16 cellular contexts compared by ENCODE assay signal in genomic region chr6:85866758-85867401, GRCh38.
A peak's percentile ranks its signal among the peaks of the same experiment; 100 is the strongest.
DNase-seq lines count a peak whose midpoint lies in the region; ATAC-seq, FAIRE-seq and TF ChIP-seq lines count a peak whose summit lies in the region.
"Had no signal": no experiment of that assay in that cellular context is flagged by ENCODE, and none has a peak within 500 bp of the region (broad histone marks: within the 10 kb centered on the region; RNA-seq: fewer than 3 reads in every experiment).

No MANE protein-coding gene starts in this region.

- peak overlapping the region in 2 of 4 donors; percentile 20 to 47 for H3K4me3 ChIP-seq in adrenal gland
- H3K4me3 ChIP-seq in keratinocyte (ENCODE audit: control insufficient read depth in 2 of 3, extremely low read depth in 1 of 3, insufficient read depth in 2 of 3, low read depth in 1 of 3, low read length in 3 of 3), result no peak overlapping the region
- peak overlapping the region; percentile 21 to 61 (median 54) for H3K4me3 ChIP-seq in gastrocnemius medialis

- DNase-seq in GM03348 (ENCODE audit: low spot score) (peak; percentile 2), adrenal gland (peak in 3 of 7 donors; percentile 13 to 24 (median 17)), keratinocyte (ENCODE audit: low read depth, low spot score) (no peak), gastrocnemius medialis (no peak), NCI-H82 treated with DMSO at 0.1 percent for 48 hours (lab: John Stamatoyannopoulos, UW; ENCODE audit: unreplicated experiment) (no peak), D721Med (ENCODE audit: insufficient read length, low spot score) (no peak), hippocampal formation (lab: John Stamatoyannopoulos, UW) (no peak)
- DNase-seq: activated CD8-positive, alpha-beta memory T cell treated with anti-CD3 and anti-CD28 coated beads for 24 hours; AML-193; caudate nucleus; DMS 273 treated with DMSO at 0.1 percent for 48 hours; stimulated activated naive CD4-positive, alpha-beta T cell; WERI-Rb-1 had no signal

- peak overlapping the region; percentile 86 for H3K4me2 ChIP-seq in keratinocyte (ENCODE audit: control insufficient read depth, extremely low read depth, insufficient read depth, low read depth, low read length)

- FAIRE-seq in keratinocyte (lab: Jason Lieb, UNC), result no peak
- FAIRE-seq in D721Med (lab: Jason Lieb, UNC), result no peak
- FAIRE-seq: endometrium had no signal

- TF ChIP-seq POLR2A in adrenal gland (IDR thresholded peaks at IDR 0.05) (no peak), gastrocnemius medialis (IDR thresholded peaks at IDR 0.05) (no peak)

- intact Hi-C loops in adrenal gland (cut with DNase I), result no loop called here
- intact Hi-C loops in gastrocnemius medialis (cut with DNase I; ENCODE audit: low total_unique reads), result no loop called here

- no peak overlapping the region for H2AFZ ChIP-seq in keratinocyte (ENCODE audit: control insufficient read depth, low read length)

- in situ Hi-C loops in gastrocnemius medialis (cut with MboI; ENCODE audit: low sequenced_read_pairs in 4 of 4), result no loop called here

- no peak overlapping the region for H3K9ac ChIP-seq in keratinocyte (ENCODE audit: control insufficient read depth, extremely low read depth, insufficient read depth, low read length)

- no peaks in the 10 kb centered on the region for H3K9me1 ChIP-seq in keratinocyte (ENCODE audit: control insufficient read depth, extremely low read depth, insufficient read depth, low read length)

- dilution Hi-C loops in keratinocyte (cut with MboI; ENCODE audit: extremely low pct_ligation_motif_present, low sequenced_read_pairs), result no loop called here

- ATAC-seq in gastrocnemius medialis (peak in 1 of 2 donors; percentile 49), GM18868 (IDR thresholded peaks at IDR 0.05; ENCODE audit: unreplicated experiment) (no peak)

- no peaks in the 10 kb centered on the region for H3K27me3 ChIP-seq in adrenal gland
- H3K27me3 ChIP-seq in keratinocyte (ENCODE audit: control insufficient read depth, extremely low read depth, insufficient read depth, low read length), result no peaks in the 10 kb centered on the region
- no peaks in the 10 kb centered on the region for H3K27me3 ChIP-seq in gastrocnemius medialis

- peak overlapping the region in 4 of 5 donors; percentile 47 to 77 (median 72) for H3K27ac ChIP-seq in adrenal gland
- no peak overlapping the region for H3K27ac ChIP-seq in keratinocyte (ENCODE audit: control insufficient read depth, insufficient read depth, low read length)
- H3K27ac ChIP-seq in gastrocnemius medialis, result peak overlapping the region in 1 of 4 donors; percentile 71
- H3K27ac ChIP-seq: SK-N-MC, WERI-Rb-1 had no signal

- H3K9me3 ChIP-seq in adrenal gland (replicated peaks in 1 of 3) (no peaks in the 10 kb centered on the region), keratinocyte (ENCODE audit: control insufficient read depth, low read depth, low read length) (no peaks in the 10 kb centered on the region), gastrocnemius medialis (no peaks in the 10 kb centered on the region)

- 49 to 57% (median 54%) methylated on average over 9 to 10 of the region's 10 CpGs for WGBS in adrenal gland, 4 donors

- peaks cover 28 to 39% of the 10 kb centered on the region in 2 donors for H3K4me1 ChIP-seq in adrenal gland (replicated peaks in 1 of 2)
- H3K4me1 ChIP-seq in keratinocyte (ENCODE audit: control insufficient read depth, extremely low read depth, insufficient read depth, low read length), result peaks cover 10% of the 10 kb centered on the region
- peaks cover 7 to 15% of the 10 kb centered on the region in 2 donors for H3K4me1 ChIP-seq in gastrocnemius medialis

- H4K20me1 ChIP-seq in keratinocyte (ENCODE audit: control insufficient read depth, extremely low read depth, insufficient read depth, low read length), result no peaks in the 10 kb centered on the region

- H3K36me3 ChIP-seq in adrenal gland (replicated peaks in 1 of 2) (no peaks in the 10 kb centered on the region), keratinocyte (ENCODE audit: control insufficient read depth in 2 of 2, extremely low read depth in 1 of 2, insufficient read depth in 2 of 2, low read length in 2 of 2) (no peaks in the 10 kb centered on the region), gastrocnemius medialis (no peaks in the 10 kb centered on the region)
- H3K36me3 ChIP-seq: WERI-Rb-1 had no signal

- no peaks in the 10 kb centered on the region for H3K79me2 ChIP-seq in keratinocyte (ENCODE audit: control insufficient read depth, insufficient read depth, low read length)

- no peak for TF ChIP-seq CTCF in adrenal gland (IDR thresholded peaks at IDR 0.05)
- no peak for TF ChIP-seq CTCF in keratinocyte (optimal IDR thresholded peaks at IDR 0.05 in 1 of 3, IDR thresholded peaks at IDR 0.05 in 1 of 3, conservative IDR thresholded peaks at IDR 0.05 in 1 of 3; ENCODE audit: extremely low read depth in 1 of 3, insufficient read depth in 2 of 3, low read length in 3 of 3)
- TF ChIP-seq CTCF in gastrocnemius medialis (IDR thresholded peaks at IDR 0.05 in 4 of 5, conservative IDR thresholded peaks at IDR 0.05 in 1 of 5), result no peak
- TF ChIP-seq CTCF in D721Med (IDR thresholded peaks at IDR 0.05; ENCODE audit: insufficient read depth, missing control alignments), result no peak

Comparison
In these comparisons a context has a peak if more than half of its experiments do, and no peak if none do; other contexts are left out.
1. H3K4me3 ChIP-seq: peak in gastrocnemius medialis (4 of 4); none in keratinocyte (0 of 3).